In genomic region chr2:172093416-172094318, GRCh38 we compare ENCODE assay signal across 11 cellular contexts. TPM values are rescaled to one million over a fixed set of nuclear protein-coding genes. Genes with fewer than 3 reads are reported as not detected.
DNase-seq lines count a peak whose midpoint lies in the region; ATAC-seq, FAIRE-seq and TF ChIP-seq lines count a peak whose summit lies in the region.
"Had no signal": no experiment of that assay in that cellular context is flagged by ENCODE, and none has a peak within 500 bp of the region (broad histone marks: within the 10 kb centered on the region; RNA-seq: fewer than 3 reads in every experiment).

No MANE protein-coding gene starts in this region.

- H3K9me2 ChIP-seq in HCT116 (ENCODE audit: insufficient read depth), result no peaks in the 10 kb centered on the region

- DNase-seq in NCI-H2227 (lab: John Stamatoyannopoulos, UW; ENCODE audit: unreplicated experiment) (peak; percentile 98), NCI-H2227 treated with DMSO at 0.1 percent for 48 hours (lab: John Stamatoyannopoulos, UW) (no peak), HCT116 (ENCODE audit: low read depth, low spot score) (no peak), nephron progenitor cell (no peak), urothelium cell line (ENCODE audit: low spot score) (no peak), vagina (ENCODE audit: extremely low spot score in 2 of 2) (no peak)
- DNase-seq in activated T-helper 2 cell treated with anti-CD3 and anti-CD28 coated beads, Interferon-gamma antibody, Interleukin-2, Interleukin-4, amounts not matched to agents 10 μg/mL and 5 μg/mL and 100 μg/mL, durations not matched to agents 14 hours and 24 hours and 36 hours (ENCODE audit: low spot score), result no peak
- no peak for DNase-seq in activated CD8-positive, alpha-beta memory T cell treated with anti-CD3 and anti-CD28 coated beads, Interleukin-2, amount 50 U/mL, for 48 hours
- DNase-seq: activated B cell treated with CpG ODN at 0.5 μM for 24 hours; central memory CD4-positive, alpha-beta T cell; ovary had no signal

- no TSS peak for BruUV-seq in HCT116 (replicated peaks; lab: Mats Ljungman, UMichigan)

- TF ChIP-seq POLR2A in HCT116 (IDR thresholded peaks at IDR 0.05; ENCODE audit: borderline replicate concordance, extremely low read depth, insufficient read depth, insufficient read length) (no peak), vagina (IDR thresholded peaks at IDR 0.05) (no peak)

- H3K27ac Mint-ChIP-seq in activated T-helper 2 cell treated with anti-CD3 and anti-CD28 coated beads, Interferon-gamma antibody, Interleukin-2, Interleukin-4, amounts not matched to agents 10 μg/mL and 5 μg/mL and 100 μg/mL, durations not matched to agents 14 hours and 24 hours and 36 hours, result peak overlapping the region; percentile 15
- no peak overlapping the region for H3K27ac Mint-ChIP-seq in nephron progenitor cell
- H3K27ac Mint-ChIP-seq: activated B cell treated with CpG ODN at 0.5 μM for 24 hours had no signal

- FAIRE-seq in urothelium cell line (lab: Jason Lieb, UNC), result no peak

- ATAC-seq in HCT116, result no peak

- RAD21 ChIA-PET in HCT116 (lab: Charles Lee; ENCODE audit: low non-redundant PET in 1 of 2, low total read pairs in 2 of 2, uncharacterized antibody in 2 of 2, unreplicated experiment in 2 of 2), result no interaction called here

- H3K36me3 ChIP-seq in HCT116 (ENCODE audit: control insufficient read depth in 1 of 2, insufficient read depth in 2 of 2, low read length in 2 of 2) (no peaks in the 10 kb centered on the region), vagina (no peaks in the 10 kb centered on the region)
- H3K36me3 ChIP-seq: ovary had no signal

- TF ChIP-seq RAD21 in HCT116 (IDR thresholded peaks at IDR 0.05; ENCODE audit: low read depth), result no peak

- TF ChIP-seq CTCF in HCT116 (IDR thresholded peaks at IDR 0.05 in 2 of 3, conservative IDR thresholded peaks at IDR 0.05 in 1 of 3; ENCODE audit: borderline replicate concordance in 1 of 3, insufficient read depth in 1 of 3, low read depth in 2 of 3, low read length in 2 of 3), result no peak
- TF ChIP-seq CTCF in nephron progenitor cell (IDR thresholded peaks at IDR 0.05), result no peak
- no peak for TF ChIP-seq CTCF in vagina (IDR thresholded peaks at IDR 0.05)

- peaks cover 78% of the 10 kb centered on the region for H3K27me3 Mint-ChIP-seq in activated T-helper 2 cell treated with anti-CD3 and anti-CD28 coated beads, Interferon-gamma antibody, Interleukin-2, Interleukin-4, amounts not matched to agents 10 μg/mL and 5 μg/mL and 100 μg/mL, durations not matched to agents 14 hours and 24 hours and 36 hours (ENCODE audit: low read depth)
- H3K27me3 Mint-ChIP-seq in nephron progenitor cell (ENCODE audit: low read depth, poor library complexity), result peaks cover 99% of the 10 kb centered on the region

- POLR2A ChIA-PET in HCT116 (lab: Charles Lee), result interaction anchor here (1.0 kb wide), 1 partner anchor 9 kb away, joined by 3 read pairs; the partner anchor contains the start of gene DLX2

- peaks cover 8% of the 10 kb centered on the region for H3K36me3 Mint-ChIP-seq in activated T-helper 2 cell treated with anti-CD3 and anti-CD28 coated beads, Interferon-gamma antibody, Interleukin-2, Interleukin-4, amounts not matched to agents 10 μg/mL and 5 μg/mL and 100 μg/mL, durations not matched to agents 14 hours and 24 hours and 36 hours (ENCODE audit: low read depth)
- no peaks in the 10 kb centered on the region for H3K36me3 Mint-ChIP-seq in nephron progenitor cell (ENCODE audit: low read depth)

- H3K9me3 Mint-ChIP-seq in activated T-helper 2 cell treated with anti-CD3 and anti-CD28 coated beads, Interferon-gamma antibody, Interleukin-2, Interleukin-4, amounts not matched to agents 10 μg/mL and 5 μg/mL and 100 μg/mL, durations not matched to agents 14 hours and 24 hours and 36 hours, result no peaks in the 10 kb centered on the region
- no peaks in the 10 kb centered on the region for H3K9me3 Mint-ChIP-seq in nephron progenitor cell

- H3K4me2 ChIP-seq in HCT116 (ENCODE audit: low read length), result peak overlapping the region; percentile 99

- intact Hi-C loops in HCT116 (cut with micrococcal nuclease), result loop anchor here (10.0 kb wide), 1 partner anchor 169 kb away; the partner anchor contains the start of gene HAT1
- intact Hi-C loops in activated T-helper 2 cell treated with anti-CD3 and anti-CD28 coated beads, Interferon-gamma antibody, Interleukin-2, Interleukin-4, amounts not matched to agents 10 μg/mL and 5 μg/mL and 100 μg/mL, durations not matched to agents 14 hours and 24 hours and 36 hours (cut with micrococcal nuclease), result loop anchor here (1.0 to 5.0 kb wide), 3 partner anchors 9 to 1381 kb away; no protein-coding TSS in a partner anchor
- intact Hi-C loops in vagina (cut with DNase I), result no loop called here

- CTCF ChIA-PET in HCT116 (lab: Charles Lee), result no interaction called here

- H3K4me3 Mint-ChIP-seq in activated T-helper 2 cell treated with anti-CD3 and anti-CD28 coated beads, Interferon-gamma antibody, Interleukin-2, Interleukin-4, amounts not matched to agents 10 μg/mL and 5 μg/mL and 100 μg/mL, durations not matched to agents 14 hours and 24 hours and 36 hours (ENCODE audit: low read depth), result no peak overlapping the region
- H3K4me3 Mint-ChIP-seq in nephron progenitor cell, result peak overlapping the region; percentile 68

- no peaks in the 10 kb centered on the region for H4K20me1 ChIP-seq in HCT116 (ENCODE audit: insufficient read depth)

- peaks cover 26 to 42% of the 10 kb centered on the region in 2 experiments for H3K4me1 ChIP-seq in HCT116 (ENCODE audit: control insufficient read depth in 1 of 2, insufficient read depth in 2 of 2, low read length in 2 of 2)
- peaks cover 37% of the 10 kb centered on the region for H3K4me1 ChIP-seq in vagina

- peak overlapping the region; percentile 87 for H3K9ac ChIP-seq in HCT116 (ENCODE audit: low read length)

- peaks cover 21% of the 10 kb centered on the region for H3K4me1 Mint-ChIP-seq in activated T-helper 2 cell treated with anti-CD3 and anti-CD28 coated beads, Interferon-gamma antibody, Interleukin-2, Interleukin-4, amounts not matched to agents 10 μg/mL and 5 μg/mL and 100 μg/mL, durations not matched to agents 14 hours and 24 hours and 36 hours (ENCODE audit: low read depth)
- H3K4me1 Mint-ChIP-seq in nephron progenitor cell, result peaks cover 45% of the 10 kb centered on the region

- H3K4me3 ChIP-seq in HCT116 (replicated peaks in 1 of 2; ENCODE audit: low read depth in 1 of 2, low read length in 2 of 2) (peak overlapping the region; percentile 73 to 79), vagina (peak overlapping the region in 1 of 2 donors; percentile 37)

- H3K27me3 ChIP-seq in HCT116 (ENCODE audit: insufficient read depth, low read length), result no peaks in the 10 kb centered on the region
- peaks cover 64% of the 10 kb centered on the region for H3K27me3 ChIP-seq in vagina

- H2AFZ ChIP-seq in HCT116 (ENCODE audit: low read depth, low read length, poor library complexity, severe bottlenecking), result no peak overlapping the region

- H3K27ac ChIP-seq in HCT116 (ENCODE audit: low read depth, low read length) (no peak overlapping the region; the same call in 1 of the 2 replicates), vagina (no peak overlapping the region)
- H3K27ac ChIP-seq: ovary had no signal

- H3K9me3 ChIP-seq in HCT116 (ENCODE audit: control insufficient read depth in 1 of 2, insufficient read depth in 1 of 2, low read depth in 1 of 2, low read length in 2 of 2) (no peaks in the 10 kb centered on the region), vagina (no peaks in the 10 kb centered on the region)
- H3K9me3 ChIP-seq: ovary had no signal

- no peaks in the 10 kb centered on the region for H3K79me2 ChIP-seq in HCT116 (ENCODE audit: insufficient read depth, low read length)

TF ChIP-seq in HCT116, 20 proteins besides CTCF, POLR2A, EP300 and RAD21 (continues in another document):
- TF ChIP-seq FOSL1 (IDR thresholded peaks at IDR 0.05; ENCODE audit: low read depth) (no peak), EZH2 (IDR thresholded peaks at IDR 0.05) (no peak), EGR1 (IDR thresholded peaks at IDR 0.05; ENCODE audit: low read depth) (no peak), SRF (IDR thresholded peaks at IDR 0.05; ENCODE audit: low read depth) (no peak), ELF1 (IDR thresholded peaks at IDR 0.05; ENCODE audit: borderline replicate concordance, low read depth) (no peak), SP1 (IDR thresholded peaks at IDR 0.05; ENCODE audit: low read depth) (no peak), CEBPB (IDR thresholded peaks at IDR 0.05; ENCODE audit: low read depth) (no peak), REST (IDR thresholded peaks at IDR 0.05; ENCODE audit: low read depth) (no peak)

RNA-seq across cellular contexts. Expression of gene DLX1, which starts 8.4 kb away (rescaled TPM):
- total RNA-seq in HCT116 (2021; ENCODE audit: unreplicated experiment) (2.0 TPM), vagina (not detected)
- polyA plus RNA-seq in HCT116 (2012), result 0.26 and 0.70 TPM in 2 replicates
- total RNA-seq in activated T-helper 2 cell treated with anti-CD3 and anti-CD28 coated beads, Interferon-gamma antibody, Interleukin-2, Interleukin-4, amounts not matched to agents 10 μg/mL and 5 μg/mL and 100 μg/mL, durations not matched to agents 14 hours and 24 hours and 36 hours, result 0.09 TPM in 1 of 2 replicates, not detected in the other
- total RNA-seq: activated B cell treated with CpG ODN at 0.5 μM for 24 hours had no signal

RNA-seq across cellular contexts. Expression of gene DLX2, which starts 9.0 kb away (rescaled TPM):
- total RNA-seq in HCT116 (2021; ENCODE audit: unreplicated experiment) (3.7 TPM), vagina (not detected)
- polyA plus RNA-seq in HCT116 (2012), result 0.61 and 0.94 TPM in 2 replicates
- 0.14 TPM in 1 of 2 replicates, not detected in the other for total RNA-seq in activated T-helper 2 cell treated with anti-CD3 and anti-CD28 coated beads, Interferon-gamma antibody, Interleukin-2, Interleukin-4, amounts not matched to agents 10 μg/mL and 5 μg/mL and 100 μg/mL, durations not matched to agents 14 hours and 24 hours and 36 hours
- polyA plus RNA-seq: ovary had no signal
